8 cellular contexts compared by ENCODE assay signal in genomic region chr11:723120-723883, GRCh38. TPM values are rescaled to one million over a fixed set of nuclear protein-coding genes. Genes with fewer than 3 reads are reported as not detected.
DNase-seq lines count a peak whose midpoint lies in the region; ATAC-seq and TF ChIP-seq lines count a peak whose summit lies in the region.

No MANE protein-coding gene starts in this region.

- H3K4me1 Mint-ChIP-seq in activated T-cell treated with anti-CD3 and anti-CD28 coated beads, Interleukin-2, amount 50 U/mL, for 24 hours (ENCODE audit: low read depth) = peaks cover 26% of the 10 kb centered on the region

- DNase-seq in stimulated activated CD4-positive, alpha-beta T cell treated with anti-CD3 and anti-CD28 coated beads, Interleukin-15, amount 100 ng/mL, for 24 hours = peak; percentile 59
- no peak for DNase-seq in stimulated activated CD4-positive, alpha-beta T cell treated with anti-CD3 and anti-CD28 coated beads, Interleukin-1b, Interleukin-23, amount 100 ng/mL, for 48 hours
- DNase-seq in NCI-H2196 (lab: John Stamatoyannopoulos, UW; ENCODE audit: unreplicated experiment) (peak; percentile 57), foreskin fibroblast (peak in 1 of 2 donors; percentile 82), sciatic nerve (ENCODE audit: low spot score) (no peak), lower leg skin (ENCODE audit: low spot score in 2 of 2) (no peak)
- DNase-seq in activated T-cell treated with anti-CD3 and anti-CD28 coated beads, Interleukin-2, amount 50 U/mL, for 24 hours = peak; percentile 59

- peak overlapping the region; percentile 50 for H3K27ac Mint-ChIP-seq in activated T-cell treated with anti-CD3 and anti-CD28 coated beads, Interleukin-2, amount 50 U/mL, for 24 hours

- intact Hi-C loops in sciatic nerve (cut with DNase I) (no loop called here), lower leg skin (cut with DNase I; ENCODE audit: low total_unique reads) (loop anchor here (10.0 kb wide), 1 partner anchor 69 kb away; no protein-coding TSS in a partner anchor)

- H3K4me3 ChIP-seq in foreskin fibroblast (ENCODE audit: low read depth in 1 of 2, low read length in 2 of 2) (no peak overlapping the region), lower leg skin (ENCODE audit: low read depth, poor library complexity, severe bottlenecking) (no peak overlapping the region)

- no peaks in the 10 kb centered on the region for H3K9me3 Mint-ChIP-seq in activated T-cell treated with anti-CD3 and anti-CD28 coated beads, Interleukin-2, amount 50 U/mL, for 24 hours

- H3K36me3 Mint-ChIP-seq in activated T-cell treated with anti-CD3 and anti-CD28 coated beads, Interleukin-2, amount 50 U/mL, for 24 hours (ENCODE audit: low read depth) = no peaks in the 10 kb centered on the region

- H3K27me3 Mint-ChIP-seq in activated T-cell treated with anti-CD3 and anti-CD28 coated beads, Interleukin-2, amount 50 U/mL, for 24 hours = peaks cover 31% of the 10 kb centered on the region

- TF ChIP-seq POLR2A in lower leg skin (IDR thresholded peaks at IDR 0.05) = no peak

- ATAC-seq in sciatic nerve = peak; percentile 21
- no peak for ATAC-seq in HG03175 (IDR thresholded peaks at IDR 0.05; ENCODE audit: unreplicated experiment)

- peak; percentile 49 for TF ChIP-seq CTCF in foreskin fibroblast (IDR thresholded peaks at IDR 0.05; ENCODE audit: low read depth, low read length)
- TF ChIP-seq CTCF in lower leg skin (IDR thresholded peaks at IDR 0.05) = no peak

- H3K4me3 Mint-ChIP-seq in activated T-cell treated with anti-CD3 and anti-CD28 coated beads, Interleukin-2, amount 50 U/mL, for 24 hours = no peak overlapping the region

- 43 to 55% methylated on average over 6 to 8 of the region's 8 CpGs for WGBS in lower leg skin, 2 donors

RNA-seq across cellular contexts. Expression of gene EPS8L2, which starts 17.3 kb away (rescaled TPM):
- total RNA-seq in sciatic nerve (24.9 TPM), lower leg skin (100 to 1,000 TPM; 143 to 242 (median 164) TPM)

RNA-seq across cellular contexts. Expression of gene TALDO1, which starts 24.0 kb away (rescaled TPM):
- total RNA-seq in sciatic nerve (187 TPM), lower leg skin (100 to 1,000 TPM; 167 to 249 (median 183) TPM)

RNA-seq across cellular contexts. Expression of gene TMEM80, which starts 27.7 kb away (rescaled TPM):
- total RNA-seq in sciatic nerve (28.4 TPM), lower leg skin (10 to 100 TPM; 28.9 to 70.9 (median 42.9) TPM)

RNA-seq across cellular contexts. Expression of gene DEAF1, which starts 28.3 kb away (rescaled TPM):
- total RNA-seq in sciatic nerve (52.8 TPM), lower leg skin (10 to 100 TPM; 31.1 to 57.0 (median 39.6) TPM)

RNA-seq across cellular contexts. Expression of gene GATD1, which starts 54.0 kb away (rescaled TPM):
- total RNA-seq in sciatic nerve (74.8 TPM), lower leg skin (10 to 100 TPM; 30.9 to 52.4 (median 39.8) TPM)

Comparison
In these comparisons a context has a peak if more than half of its experiments do, and no peak if none do; other contexts are left out.
1. DNase-seq: peak in stimulated activated CD4-positive, alpha-beta T cell treated with anti-CD3 and anti-CD28 coated beads, Interleukin-15, amount 100 ng/mL, for 24 hours (single experiment), NCI-H2196 (single experiment) and activated T-cell treated with anti-CD3 and anti-CD28 coated beads, Interleukin-2, amount 50 U/mL, for 24 hours (single experiment); none in stimulated activated CD4-positive, alpha-beta T cell treated with anti-CD3 and anti-CD28 coated beads, Interleukin-1b, Interleukin-23, amount 100 ng/mL, for 48 hours (single experiment), sciatic nerve (single experiment) and lower leg skin (0 of 2).